Comparison of ENCODE assay signal across 8 cellular contexts in genomic region chr17:64847504-64848466, GRCh38.
DNase-seq lines count a peak whose midpoint lies in the region; ATAC-seq and TF ChIP-seq lines count a peak whose summit lies in the region.
"Not testable (repeated sequence)": the region's sequence is repeated elsewhere in the genome, so short reads cannot be mapped to it uniquely, and the experiment has no call there.

No MANE protein-coding gene starts in this region.

- TF ChIP-seq POLR2A in body of pancreas (IDR thresholded peaks at IDR 0.05): not testable (repeated sequence)

- not testable (repeated sequence) for H3K27ac Mint-ChIP-seq in osteocyte (ENCODE audit: unreplicated experiment)

- not testable (repeated sequence) for H3K9me3 ChIP-seq in NT2/D1 (ENCODE audit: insufficient read depth, low read length); body of pancreas

- peak; percentile 46 to 71 (median 58) for TF ChIP-seq CTCF in body of pancreas (IDR thresholded peaks at IDR 0.05)
- peak; percentile 58 for TF ChIP-seq CTCF in osteocyte (IDR thresholded peaks at IDR 0.05)

- H3K4me1 Mint-ChIP-seq in osteocyte (ENCODE audit: unreplicated experiment): not testable (repeated sequence)

- intact Hi-C loops in body of pancreas (cut with DNase I); left cardiac atrium (cut with DNase I): not testable (repeated sequence)

- H3K27me3 Mint-ChIP-seq in osteocyte (ENCODE audit: unreplicated experiment): not testable (repeated sequence)

- H3K9ac ChIP-seq in NT2/D1 (ENCODE audit: insufficient read length, low read depth): not testable (repeated sequence)

- H3K36me3 Mint-ChIP-seq in osteocyte (ENCODE audit: unreplicated experiment): not testable (repeated sequence)

- H3K27ac ChIP-seq in body of pancreas: not testable (repeated sequence)

- in situ Hi-C loops in Caki2 (cut with HindIII; ENCODE audit: low pct_unique_long_range_greater_than_20kb, low sequenced_read_pairs): not testable (repeated sequence)

- 49 to 50% methylated on average over 33 to 48 of the region's 49 CpGs for WGBS in body of pancreas, 2 donors

- not testable (repeated sequence) for H3K9me3 Mint-ChIP-seq in osteocyte (ENCODE audit: unreplicated experiment)

- not testable (repeated sequence) for H3K4me1 ChIP-seq in NT2/D1 (ENCODE audit: insufficient read depth, insufficient read length); body of pancreas

- ATAC-seq in body of pancreas (peak; percentile 69), left cardiac atrium (peak; percentile 78 to 92)

- DNase-seq in Caki2 (ENCODE audit: low read depth): peak; percentile 16
- peak in 53 of 76 experiments; percentile 3 to 73 (median 36) for DNase-seq in HUDEP-2 (lab: John Stamatoyannopoulos, UW; ENCODE audit: unreplicated experiment in 76 of 76)
- DNase-seq in NT2/D1 (ENCODE audit: low read depth, low spot score): peak; percentile 33
- peak; percentile 76 for DNase-seq in activated CD4-positive, alpha-beta T cell treated with anti-CD3 and anti-CD28 coated beads, Interleukin-2, amount 50 U/mL, for 1 hour
- DNase-seq in body of pancreas: peak; percentile 69 to 84 (median 76)
- DNase-seq in left cardiac atrium: peak; percentile 70
- peak; percentile 88 for DNase-seq in osteocyte (ENCODE audit: extremely low spot score, unreplicated experiment)
- peak; percentile 47 to 58 for DNase-seq in stimulated activated CD8-positive, alpha-beta memory T cell treated with anti-CD3 and anti-CD28 coated beads, Interleukin-7, amount 100 ng/mL, for 48 hours (ENCODE audit: extremely low read depth in 1 of 2, low read depth in 1 of 2)

- H3K4me3 Mint-ChIP-seq in osteocyte (ENCODE audit: unreplicated experiment): not testable (repeated sequence)

- H3K4me3 ChIP-seq in NT2/D1 (ENCODE audit: insufficient read length, low read depth); body of pancreas: not testable (repeated sequence)

- H3K27me3 ChIP-seq in NT2/D1 (ENCODE audit: insufficient read depth, insufficient read length); body of pancreas: not testable (repeated sequence)

- not testable (repeated sequence) for H3K36me3 ChIP-seq in NT2/D1 (ENCODE audit: insufficient read depth, insufficient read length, low read length); body of pancreas (replicated peaks in 1 of 2; ENCODE audit: insufficient read depth in 1 of 2, low read depth in 2 of 2)

Comparison
In these comparisons a context has a peak if more than half of its experiments do, and no peak if none do; other contexts are left out.
1. DNase-seq: peak in every context shown above with its lines; median percentile 88 in osteocyte; 76 in activated CD4-positive, alpha-beta T cell treated with anti-CD3 and anti-CD28 coated beads, Interleukin-2, amount 50 U/mL, for 1 hour; 76 in body of pancreas; 70 in left cardiac atrium; 52 in stimulated activated CD8-positive, alpha-beta memory T cell treated with anti-CD3 and anti-CD28 coated beads, Interleukin-7, amount 100 ng/mL, for 48 hours; 36 in HUDEP-2; 33 in NT2/D1; 16 in Caki2.